In genomic region chr12:29893002-29893401, GRCh38 we compare ENCODE assay signal across 36 cellular contexts.
"Had no signal": no experiment of that assay in that cellular context is flagged by ENCODE, and none has a peak within 500 bp of the region (broad histone marks: within the 10 kb centered on the region; RNA-seq: fewer than 3 reads in every experiment).

No MANE protein-coding gene starts in this region.

- ATAC-seq: activated CD8-positive, alpha-beta memory T cell treated with anti-CD3 and anti-CD28 coated beads, Interleukin-2, amount 10 ng/mL, durations not matched to agents 7 days and 5 days; activated CD8-positive, alpha-beta T cell treated with anti-CD3 and anti-CD28 coated beads, Interleukin-2, amount 10 ng/mL, durations not matched to agents 7 days and 5 days; activated naive CD4-positive, alpha-beta T cell treated with anti-CD3 and anti-CD28 coated beads, Interleukin-2, amount 50 U/mL, for 72 hours; activated T-cell treated with anti-CD3 and anti-CD28 coated beads, Interleukin-2, amount 50 U/mL, for 72 hours; activated T-helper 17 cell treated with anti-CD3 and anti-CD28 coated beads, Interleukin-2, amount 50 U/mL, for 72 hours; body of pancreas had no signal

- H3K27me3 ChIP-seq: adrenal gland, body of pancreas, brain microvascular endothelial cell, breast epithelium had no signal

- H3K4me3 ChIP-seq: adrenal gland, body of pancreas, breast epithelium had no signal

- FAIRE-seq: astrocyte, colon, TTC549 had no signal

- H3K27ac ChIP-seq: adrenal gland, body of pancreas, brain microvascular endothelial cell, breast epithelium, VCaP had no signal

- H3K4me1 Mint-ChIP-seq: activated B cell treated with CpG ODN at 0.5 μM for 24 hours; activated CD4-positive, alpha-beta memory T cell treated with anti-CD3 and anti-CD28 coated beads, Interleukin-2, amount 10 ng/mL, durations not matched to agents 7 days and 5 days; activated CD4-positive, alpha-beta T cell treated with anti-CD3 and anti-CD28 coated beads, Interleukin-2, amount 10 ng/mL, durations not matched to agents 24 days and 14 days; activated CD8-positive, alpha-beta memory T cell treated with anti-CD3 and anti-CD28 coated beads, Interleukin-2, amount 10 ng/mL, durations not matched to agents 7 days and 5 days; activated naive CD8-positive, alpha-beta T cell treated with anti-CD3 and anti-CD28 coated beads for 36 hours; activated T-helper 17 cell treated with anti-CD3 and anti-CD28 coated beads, Interleukin-2, amount 50 U/mL, for 72 hours had no signal

- H3K36me3 Mint-ChIP-seq: activated CD8-positive, alpha-beta memory T cell treated with anti-CD3 and anti-CD28 coated beads, Interleukin-2, amount 10 ng/mL, durations not matched to agents 7 days and 5 days; activated naive CD4-positive, alpha-beta T cell treated with anti-CD3 and anti-CD28 coated beads, Interleukin-2, amount 50 U/mL, for 72 hours; activated naive CD8-positive, alpha-beta T cell treated with anti-CD3 and anti-CD28 coated beads for 36 hours had no signal

- H3K36me3 ChIP-seq: adrenal gland, brain microvascular endothelial cell, breast epithelium had no signal

- H3K9me3 Mint-ChIP-seq: activated B cell treated with CpG ODN at 0.5 μM for 24 hours; activated CD4-positive, alpha-beta T cell treated with anti-CD3 and anti-CD28 coated beads, Interleukin-2, amount 10 ng/mL, durations not matched to agents 24 days and 14 days; activated T-helper 1 cell treated with anti-CD3 and anti-CD28 coated beads, Interleukin-12 subunit alpha, Interleukin-12 subunit beta, Interleukin-2, Interleukin-4 antibody, amounts not matched to agents 30 ng/mL and 10 ng/mL and 1 ng/mL, durations not matched to agents 14 hours and 24 hours and 36 hours; T-helper 1 cell treated with Interleukin-12 subunit alpha and Interleukin-12 subunit beta and Interleukin-4 antibody, amounts not matched to agents 30 μg/mL and 1 μg/mL, for 36 hours; T-helper 2 cell treated with Interferon-gamma antibody and Interleukin-4, amounts not matched to agents 5 μg/mL and 100 μg/mL, for 36 hours had no signal

- H3K9me3 ChIP-seq: adrenal gland, body of pancreas had no signal

- H3K4me3 Mint-ChIP-seq: activated B cell treated with CpG ODN at 0.5 μM for 24 hours; activated CD4-positive, alpha-beta memory T cell treated with anti-CD3 and anti-CD28 coated beads, Interleukin-2, amount 10 ng/mL, durations not matched to agents 7 days and 5 days; activated CD4-positive, alpha-beta T cell treated with anti-CD3 and anti-CD28 coated beads, Interleukin-2, amount 10 ng/mL, durations not matched to agents 24 days and 14 days; activated CD8-positive, alpha-beta memory T cell treated with anti-CD3 and anti-CD28 coated beads, Interleukin-2, amount 10 ng/mL, durations not matched to agents 7 days and 5 days; activated CD8-positive, alpha-beta T cell treated with anti-CD3 and anti-CD28 coated beads, Interleukin-2, amount 10 ng/mL, durations not matched to agents 7 days and 5 days; activated naive CD4-positive, alpha-beta T cell treated with anti-CD3 and anti-CD28 coated beads for 36 hours; activated naive CD8-positive, alpha-beta T cell treated with anti-CD3 and anti-CD28 coated beads for 36 hours; activated T-cell treated with anti-CD3 and anti-CD28 coated beads, Interleukin-2, amount 50 U/mL, for 24 hours; activated T-cell treated with anti-CD3 and anti-CD28 coated beads, Interleukin-2, amount 50 U/mL, for 72 hours; activated T-helper 1 cell treated with anti-CD3 and anti-CD28 coated beads, Interleukin-12 subunit alpha, Interleukin-12 subunit beta, Interleukin-2, Interleukin-4 antibody, amounts not matched to agents 30 ng/mL and 10 ng/mL and 1 ng/mL, durations not matched to agents 14 hours and 24 hours and 36 hours; activated T-helper 17 cell treated with anti-CD3 and anti-CD28 coated beads, Interleukin-2, amount 50 U/mL, for 72 hours; T-helper 1 cell treated with Interleukin-12 subunit alpha and Interleukin-12 subunit beta and Interleukin-4 antibody, amounts not matched to agents 30 μg/mL and 1 μg/mL, for 36 hours; T-helper 2 cell treated with Interferon-gamma antibody and Interleukin-4, amounts not matched to agents 5 μg/mL and 100 μg/mL, for 36 hours had no signal

- DNase-seq: activated B cell treated with CpG ODN at 0.5 μM for 24 hours; activated CD4-positive, alpha-beta memory T cell treated with anti-CD3 and anti-CD28 coated beads, Interleukin-2, amount 10 ng/mL, durations not matched to agents 7 days and 5 days; activated CD4-positive, alpha-beta T cell treated with anti-CD3 and anti-CD28 coated beads for 4 hours; activated CD4-positive, alpha-beta T cell treated with anti-CD3 and anti-CD28 coated beads, Interleukin-2, amount 10 ng/mL, durations not matched to agents 24 days and 14 days; activated CD4-positive, alpha-beta T cell treated with anti-CD3 and anti-CD28 coated beads, Interleukin-2, amount 50 U/mL, for 48 hours; activated CD4-positive, CD25-positive, alpha-beta regulatory T cell treated with anti-CD3 and anti-CD28 coated beads, Interleukin-2, amount 50 U/mL, for 72 hours; activated CD8-positive, alpha-beta memory T cell treated with anti-CD3 and anti-CD28 coated beads for 24 hours; activated CD8-positive, alpha-beta memory T cell treated with anti-CD3 and anti-CD28 coated beads, Interleukin-2, amount 10 ng/mL, durations not matched to agents 7 days and 5 days; activated CD8-positive, alpha-beta memory T cell treated with anti-CD3 and anti-CD28 coated beads, Interleukin-2, amount 50 U/mL, for 48 hours; activated CD8-positive, alpha-beta T cell treated with anti-CD3 and anti-CD28 coated beads, Interleukin-2, amount 10 ng/mL, durations not matched to agents 7 days and 5 days; activated effector memory CD4-positive, alpha-beta T cell treated with anti-CD3 and anti-CD28 coated beads, Interleukin-2, amount 50 U/mL, for 16 hours; activated gamma-delta T cell treated with Interleukin-2 at 50 U/mL for 16 hours; activated naive CD4-positive, alpha-beta T cell; activated naive CD4-positive, alpha-beta T cell treated with anti-CD3 and anti-CD28 coated beads for 36 hours; activated naive CD4-positive, alpha-beta T cell treated with anti-CD3 and anti-CD28 coated beads, Interleukin-2, amount 50 U/mL, for 16 hours; activated naive CD8-positive, alpha-beta T cell treated with anti-CD3 and anti-CD28 coated beads for 36 hours; activated T-cell treated with anti-CD3 and anti-CD28 coated beads, Interleukin-2, amount 50 U/mL, for 24 hours; activated T-cell treated with anti-CD3 and anti-CD28 coated beads, Interleukin-2, amount 50 U/mL, for 72 hours; adrenal gland; amniotic stem cell; aorta; body of pancreas; brain microvascular endothelial cell; central memory CD4-positive, alpha-beta T cell; T-helper 2 cell; T-helper 9 cell had no signal

- H3K4me1 ChIP-seq: adrenal gland, body of pancreas, breast epithelium had no signal

- H3K27me3 Mint-ChIP-seq: activated B cell treated with CpG ODN at 0.5 μM for 24 hours; activated CD4-positive, alpha-beta memory T cell treated with anti-CD3 and anti-CD28 coated beads, Interleukin-2, amount 10 ng/mL, durations not matched to agents 7 days and 5 days; activated CD4-positive, alpha-beta T cell treated with anti-CD3 and anti-CD28 coated beads, Interleukin-2, amount 10 ng/mL, durations not matched to agents 24 days and 14 days; activated CD8-positive, alpha-beta memory T cell treated with anti-CD3 and anti-CD28 coated beads, Interleukin-2, amount 10 ng/mL, durations not matched to agents 7 days and 5 days; activated naive CD8-positive, alpha-beta T cell treated with anti-CD3 and anti-CD28 coated beads for 36 hours; activated T-cell treated with anti-CD3 and anti-CD28 coated beads, Interleukin-2, amount 50 U/mL, for 24 hours had no signal
